1 cellular context compared by ENCODE assay signal in the genomic region with DNA sequence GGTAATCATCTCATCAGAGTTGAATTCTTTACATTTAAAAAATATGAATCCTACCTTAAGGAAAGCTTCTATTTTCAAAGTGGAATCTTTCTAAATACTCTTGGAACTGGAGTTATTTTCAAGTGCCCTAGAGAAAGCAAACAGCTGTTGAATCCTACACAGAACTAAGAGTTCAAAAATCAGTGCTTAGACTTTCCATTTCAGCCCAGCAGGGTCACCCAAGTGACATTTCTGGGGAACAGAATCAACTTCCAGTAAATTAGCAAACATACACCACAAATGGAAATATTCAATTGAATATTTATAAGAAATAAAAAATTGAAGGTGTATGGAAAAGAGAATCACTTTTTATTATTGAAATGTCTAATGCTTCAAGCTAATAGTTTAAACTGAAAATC.
TF ChIP-seq lines count a peak whose summit lies in the region.

No MANE protein-coding gene starts in this region.

TF ChIP-seq in IMR-90, 13 proteins besides CTCF, POLR2A, EP300 and RAD21 (continued from another document):
- TF ChIP-seq MAZ (IDR thresholded peaks at IDR 0.05; ENCODE audit: borderline replicate concordance, low read depth, low read length) (no peak), RCOR1 (IDR thresholded peaks at IDR 0.05; ENCODE audit: insufficient replicate concordance, low read length) (no peak), CHD1 (IDR thresholded peaks at IDR 0.05; ENCODE audit: low read depth, low read length) (no peak), SMC3 (IDR thresholded peaks at IDR 0.05; ENCODE audit: low read depth, low read length) (no peak), NFE2L2 (IDR thresholded peaks at IDR 0.05; ENCODE audit: low read depth, low read length) (no peak), RFX5 (IDR thresholded peaks at IDR 0.05; ENCODE audit: low read depth, low read length) (no peak), FOS (IDR thresholded peaks at IDR 0.05; ENCODE audit: low read depth, low read length) (no peak), MXI1 (IDR thresholded peaks at IDR 0.05; ENCODE audit: borderline replicate concordance, low read depth, low read length) (no peak)
- TF ChIP-seq, protein P1, sequence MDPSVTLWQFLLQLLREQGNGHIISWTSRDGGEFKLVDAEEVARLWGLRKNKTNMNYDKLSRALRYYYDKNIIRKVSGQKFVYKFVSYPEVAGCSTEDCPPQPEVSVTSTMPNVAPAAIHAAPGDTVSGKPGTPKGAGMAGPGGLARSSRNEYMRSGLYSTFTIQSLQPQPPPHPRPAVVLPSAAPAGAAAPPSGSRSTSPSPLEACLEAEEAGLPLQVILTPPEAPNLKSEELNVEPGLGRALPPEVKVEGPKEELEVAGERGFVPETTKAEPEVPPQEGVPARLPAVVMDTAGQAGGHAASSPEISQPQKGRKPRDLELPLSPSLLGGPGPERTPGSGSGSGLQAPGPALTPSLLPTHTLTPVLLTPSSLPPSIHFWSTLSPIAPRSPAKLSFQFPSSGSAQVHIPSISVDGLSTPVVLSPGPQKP (IDR thresholded peaks at IDR 0.05; ENCODE audit: borderline replicate concordance, low read depth, low read length): no peak
- TF ChIP-seq, protein P2, sequence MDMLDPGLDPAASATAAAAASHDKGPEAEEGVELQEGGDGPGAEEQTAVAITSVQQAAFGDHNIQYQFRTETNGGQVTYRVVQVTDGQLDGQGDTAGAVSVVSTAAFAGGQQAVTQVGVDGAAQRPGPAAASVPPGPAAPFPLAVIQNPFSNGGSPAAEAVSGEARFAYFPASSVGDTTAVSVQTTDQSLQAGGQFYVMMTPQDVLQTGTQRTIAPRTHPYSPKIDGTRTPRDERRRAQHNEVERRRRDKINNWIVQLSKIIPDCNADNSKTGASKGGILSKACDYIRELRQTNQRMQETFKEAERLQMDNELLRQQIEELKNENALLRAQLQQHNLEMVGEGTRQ (IDR thresholded peaks at IDR 0.05; ENCODE audit: low read depth, low read length): no peak
TF ChIP-seq in IMR-90: peak in this region for 0.
